ENCODE assay signal across 18 cellular contexts in the genomic region with DNA sequence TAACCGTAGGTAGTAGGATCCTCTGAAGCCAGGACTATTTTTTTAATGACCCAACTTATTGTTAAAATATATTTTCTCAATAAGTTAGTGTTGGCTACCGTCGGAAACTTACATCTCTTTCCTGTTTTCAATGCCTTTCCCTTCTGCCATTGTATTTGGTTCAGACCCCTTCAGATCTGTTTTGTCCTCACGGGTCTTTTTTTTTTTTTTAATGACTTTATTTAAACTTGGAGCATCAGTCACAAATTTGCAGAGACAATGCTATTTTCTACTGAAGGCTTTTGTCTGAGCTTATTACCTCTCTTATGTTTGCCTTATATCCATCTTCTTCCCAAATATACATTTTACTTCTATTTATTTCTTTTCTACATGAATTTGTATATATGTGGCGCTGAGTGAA.
"Had no signal": no experiment of that assay in that cellular context is flagged by ENCODE, and none has a peak within 500 bp of the region (broad histone marks: within the 10 kb centered on the region; RNA-seq: fewer than 3 reads in every experiment).

No MANE protein-coding gene starts in this region.

- H3K36me3 ChIP-seq: ascending aorta, lower lobe of right lung, vagina had no signal

- FAIRE-seq: bronchial epithelial cell had no signal

- H3K27me3 ChIP-seq: ascending aorta, vagina had no signal

- H3K9me3 ChIP-seq: ascending aorta, lower lobe of right lung, vagina had no signal

- H3K4me3 ChIP-seq: ascending aorta, lower lobe of right lung, vagina had no signal

- H3K27ac ChIP-seq: lower lobe of right lung, vagina had no signal

- DNase-seq: activated CD4-positive, alpha-beta T cell treated with anti-CD3 and anti-CD28 coated beads, Interleukin-2, amount 10 ng/mL, durations not matched to agents 7 days and 5 days; activated CD4-positive, CD25-positive, alpha-beta regulatory T cell; activated CD8-positive, alpha-beta memory T cell treated with anti-CD3 and anti-CD28 coated beads, Interleukin-2, amount 50 U/mL, for 4 hours; activated effector memory CD4-positive, alpha-beta T cell treated with anti-CD3 and anti-CD28 coated beads, Interleukin-2, amount 50 U/mL, for 16 hours; activated naive CD4-positive, alpha-beta T cell treated with anti-CD3 and anti-CD28 coated beads, Interleukin-2, amount 50 U/mL, for 16 hours; activated T-cell treated with anti-CD3 and anti-CD28 coated beads, Interleukin-2, amount 50 U/mL, for 4 hours; cerebellar nuclear complex; effector CD8-positive, alpha-beta T cell; lower lobe of right lung; nephron progenitor cell; nucleus accumbens; retina; stimulated activated naive B cell treated with anti-CD40 and anti-IgM and Interleukin-4, amounts not matched to agents 10 μg/mL and 1 μg/mL and 100 μg/mL, for 72 hours; T1000; trophoblast cell had no signal

- ATAC-seq: lower lobe of right lung; stimulated activated naive B cell treated with anti-CD40 and anti-IgM and Interleukin-4, amounts not matched to agents 10 μg/mL and 1 μg/mL and 100 μg/mL, for 72 hours had no signal
